14 cellular contexts compared by ENCODE assay signal in the genomic region with DNA sequence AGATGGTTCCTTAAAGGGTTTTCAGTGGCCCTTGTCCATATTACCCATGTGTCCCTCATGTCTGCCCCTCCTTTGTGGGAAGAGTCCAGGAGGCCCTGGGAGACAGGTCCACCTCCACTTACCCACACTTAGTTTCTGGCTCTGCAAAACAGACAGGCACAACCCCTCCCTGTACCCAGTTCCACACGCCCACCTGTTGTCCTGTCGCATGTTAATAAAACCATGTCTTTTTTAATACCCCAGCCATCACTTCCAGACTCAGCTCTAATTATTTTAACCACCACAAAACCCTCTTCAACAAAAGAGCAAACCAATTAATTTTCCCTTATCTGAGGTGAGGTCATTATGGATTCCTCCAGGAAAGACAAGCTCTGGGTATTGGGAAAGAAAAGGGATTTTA.
DNase-seq lines count a peak whose midpoint lies in the region; TF ChIP-seq lines count a peak whose summit lies in the region.
"Had no signal": no experiment of that assay in that cellular context is flagged by ENCODE, and none has a peak within 500 bp of the region (broad histone marks: within the 10 kb centered on the region; RNA-seq: fewer than 3 reads in every experiment).

No MANE protein-coding gene starts in this region.

- H3K4me1 ChIP-seq in HEK293 (ENCODE audit: control insufficient read depth, insufficient read depth, low read length): 0 out of 2 replicates have a peak, but pooled peaks cover 2% of the 10 kb centered on the region
- H3K4me1 ChIP-seq in vagina: no peaks in the 10 kb centered on the region

- H3K27ac ChIP-seq in HEK293 (ENCODE audit: extremely low read depth, low read depth, low read length): no peak overlapping the region
- no peak overlapping the region for H3K27ac ChIP-seq in vagina
- H3K27ac ChIP-seq: GM23248 had no signal

- H3K36me3 ChIP-seq in HEK293 (ENCODE audit: control insufficient read depth in 2 of 2, insufficient read depth in 1 of 2, low read length in 2 of 2) (no peaks in the 10 kb centered on the region), vagina (no peaks in the 10 kb centered on the region)

- DNase-seq in COR-L47 (lab: John Stamatoyannopoulos, UW) (peak; percentile 2), NCI-H1417 (lab: John Stamatoyannopoulos, UW) (peak in 2 of 3 experiments; percentile 38 to 73), vagina (ENCODE audit: extremely low spot score in 2 of 2) (no peak), NCI-H524 treated with DMSO at 0.1 percent for 48 hours (lab: John Stamatoyannopoulos, UW) (no peak)
- no peak for DNase-seq in activated naive CD4-positive, alpha-beta T cell treated with Interleukin-2 at 50 U/mL for 16 hours
- DNase-seq: C1 segment of cervical spinal cord; Caco-2; CD4-positive, alpha-beta memory T cell; DMS153; DND-41; GM23248; H7; HCEC 1CT had no signal

- no peak for TF ChIP-seq POLR2A in vagina (IDR thresholded peaks at IDR 0.05)

- no peaks in the 10 kb centered on the region for H3K9me3 ChIP-seq in HEK293 (ENCODE audit: control insufficient read depth, insufficient read depth, low read depth, low read length)
- no peaks in the 10 kb centered on the region for H3K9me3 ChIP-seq in vagina
- H3K9me3 ChIP-seq: Caco-2 had no signal

- TF ChIP-seq CTCF in HEK293 (tag by site-specific recombination; IDR thresholded peaks at IDR 0.05): no peak
- TF ChIP-seq CTCF in vagina (IDR thresholded peaks at IDR 0.05): no peak

- H3K4me3 ChIP-seq in HEK293 (ENCODE audit: low read depth, low read length): no peak overlapping the region
- no peak overlapping the region for H3K4me3 ChIP-seq in vagina
- H3K4me3 ChIP-seq: GM23248 had no signal

- intact Hi-C loops in vagina (cut with DNase I): no loop called here

- POLR2A ChIA-PET in HEK293 (lab: Yijun Ruan, JAX): interaction anchor here (1.4 kb wide), 1 partner anchor 30 kb away, joined by 3 read pairs; no protein-coding TSS in a partner anchor

- CTCF ChIA-PET in HEK293 (lab: Yijun Ruan, JAX): interaction anchor here (0.6 to 1.3 kb wide), 4 partner anchors 301 to 854 kb away, joined by 3 read pairs; no protein-coding TSS in a partner anchor

- no peaks in the 10 kb centered on the region for H3K27me3 ChIP-seq in vagina

TF ChIP-seq in HEK293, 187 proteins besides CTCF, POLR2A, EP300 and RAD21:
- peak; percentile 73; the same call in 1 of the 2 replicates for TF ChIP-seq SCRT1 (tag by site-specific recombination; IDR thresholded peaks at IDR 0.05; ENCODE audit: borderline replicate concordance)
- peak; percentile 66 for TF ChIP-seq FEZF1 (tag by site-specific recombination; IDR thresholded peaks at IDR 0.05)
- TF ChIP-seq, protein P1, sequence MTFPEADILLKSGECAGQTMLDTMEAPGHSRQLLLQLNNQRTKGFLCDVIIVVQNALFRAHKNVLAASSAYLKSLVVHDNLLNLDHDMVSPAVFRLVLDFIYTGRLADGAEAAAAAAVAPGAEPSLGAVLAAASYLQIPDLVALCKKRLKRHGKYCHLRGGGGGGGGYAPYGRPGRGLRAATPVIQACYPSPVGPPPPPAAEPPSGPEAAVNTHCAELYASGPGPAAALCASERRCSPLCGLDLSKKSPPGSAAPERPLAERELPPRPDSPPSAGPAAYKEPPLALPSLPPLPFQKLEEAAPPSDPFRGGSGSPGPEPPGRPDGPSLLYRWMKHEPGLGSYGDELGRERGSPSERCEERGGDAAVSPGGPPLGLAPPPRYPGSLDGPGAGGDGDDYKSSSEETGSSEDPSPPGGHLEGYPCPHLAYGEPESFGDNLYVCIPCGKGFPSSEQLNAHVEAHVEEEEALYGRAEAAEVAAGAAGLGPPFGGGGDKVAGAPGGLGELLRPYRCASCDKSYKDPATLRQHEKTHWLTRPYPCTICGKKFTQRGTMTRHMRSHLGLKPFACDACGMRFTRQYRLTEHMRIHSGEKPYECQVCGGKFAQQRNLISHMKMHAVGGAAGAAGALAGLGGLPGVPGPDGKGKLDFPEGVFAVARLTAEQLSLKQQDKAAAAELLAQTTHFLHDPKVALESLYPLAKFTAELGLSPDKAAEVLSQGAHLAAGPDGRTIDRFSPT (tag by site-specific recombination; IDR thresholded peaks at IDR 0.05): no peak
- TF ChIP-seq SCRT2 (tag by site-specific recombination; IDR thresholded peaks at IDR 0.05): peak; percentile 93
- TF ChIP-seq KLF10 (tag by site-specific recombination; IDR thresholded peaks at IDR 0.05): 0 out of 2 replicates have a peak, but pooled peaks have one; percentile 13
- no peak for TF ChIP-seq ZNF302 (tag by site-specific recombination; IDR thresholded peaks at IDR 0.05; ENCODE audit: low read depth)
- peak; percentile 48 for TF ChIP-seq EGR2 (tag by site-specific recombination; IDR thresholded peaks at IDR 0.05; ENCODE audit: low read depth)
- no peak for TF ChIP-seq ZBTB1 (tag by site-specific recombination; IDR thresholded peaks at IDR 0.05)
- TF ChIP-seq GLI2 (tag by site-specific recombination; IDR thresholded peaks at IDR 0.05; ENCODE audit: borderline replicate concordance, low read depth): no peak
- TF ChIP-seq ZNF280C (tag by site-specific recombination; IDR thresholded peaks at IDR 0.05): no peak
- peak; percentile 45; the same call in 1 of the 2 replicates for TF ChIP-seq ZFHX2 (tag by site-specific recombination; conservative IDR thresholded peaks at IDR 0.05)
TF ChIP-seq in HEK293: peak in this region for 6.

Comparison
In these comparisons a context has a peak if more than half of its experiments do, and no peak if none do; other contexts are left out.
1. DNase-seq: peak in COR-L47 (single experiment) and NCI-H1417 (2 of 3); none in vagina (0 of 2), NCI-H524 treated with DMSO at 0.1 percent for 48 hours (single experiment) and activated naive CD4-positive, alpha-beta T cell treated with Interleukin-2 at 50 U/mL for 16 hours (single experiment).